ENCODE assay signal across 8 cellular contexts in the genomic region with DNA sequence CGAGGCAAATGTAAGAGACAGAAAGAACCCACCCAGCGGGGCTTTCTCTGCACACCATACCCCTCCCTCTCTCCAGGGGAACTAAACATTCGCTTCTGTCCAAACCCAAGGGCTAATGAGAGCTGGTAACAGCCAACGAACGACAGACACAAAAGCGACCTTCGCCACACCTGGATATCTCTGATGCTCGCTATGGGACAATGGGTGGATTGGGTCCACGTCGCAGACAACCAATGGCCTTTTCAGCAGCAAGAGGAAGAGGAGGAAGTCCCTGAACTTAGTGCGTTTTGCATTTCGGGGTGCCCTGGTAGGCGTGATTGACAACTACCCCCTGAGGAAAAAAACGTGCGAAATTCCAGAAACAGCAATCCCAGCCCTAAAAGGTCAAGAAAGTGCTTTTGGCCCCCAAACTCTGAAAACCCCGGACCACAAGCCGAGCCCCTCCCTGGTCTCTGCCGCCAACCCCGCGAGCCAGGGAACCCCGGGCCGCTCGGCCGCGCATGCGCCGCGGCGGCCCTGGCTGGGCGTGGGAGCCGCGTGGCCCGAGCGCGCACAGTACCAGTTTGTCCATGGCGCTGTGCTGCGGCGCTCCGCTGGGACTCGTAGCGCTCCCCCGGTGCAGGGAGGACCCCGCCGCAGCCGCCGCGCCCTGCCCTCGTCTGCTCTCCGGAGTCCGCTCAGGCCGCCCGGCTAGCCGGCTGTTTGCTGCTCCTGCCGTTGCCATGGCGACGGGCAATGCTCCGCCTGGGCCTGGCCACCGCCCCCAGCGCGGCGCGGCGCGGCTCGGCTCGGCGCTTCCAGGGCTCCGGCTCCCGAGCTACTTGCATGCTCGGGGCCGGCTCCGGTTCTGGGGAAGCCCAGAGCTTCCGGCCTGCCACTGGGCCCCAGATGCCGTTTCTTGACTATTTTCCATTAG.
DNase-seq lines count a peak whose midpoint lies in the region; ATAC-seq and TF ChIP-seq lines count a peak whose summit lies in the region.

No MANE protein-coding gene starts in this region.

- POLR2A ChIA-PET in activated CD4-positive, alpha-beta memory T cell treated with anti-CD3 and anti-CD28 coated beads for 36 hours (lab: Charles Lee), result no interaction called here

- peak overlapping the region; percentile 66 to 88 for H3K4me3 Mint-ChIP-seq in CD14-positive monocyte
- peak overlapping the region; percentile 62 for H3K4me3 Mint-ChIP-seq in activated CD4-positive, alpha-beta memory T cell treated with anti-CD3 and anti-CD28 coated beads for 36 hours

- DNase-seq in CD14-positive monocyte (ENCODE audit: low spot score), result peak; percentile 50
- peak; percentile 95 for DNase-seq in NCI-H2196 (lab: John Stamatoyannopoulos, UW; ENCODE audit: unreplicated experiment)
- peak; percentile 52 for DNase-seq in activated CD4-positive, alpha-beta memory T cell treated with anti-CD3 and anti-CD28 coated beads for 36 hours
- no peak for DNase-seq in epithelial cell of prostate (ENCODE audit: low read depth, low spot score)
- DNase-seq in stimulated activated CD8-positive, alpha-beta memory T cell treated with anti-CD3 and anti-CD28 coated beads, Interleukin-4, amount 100 ng/mL, for 24 hours (ENCODE audit: low read depth), result peak; percentile 36

- no peaks in the 10 kb centered on the region for H3K4me1 ChIP-seq in mesodermal cell (ENCODE audit: control insufficient read depth, insufficient read depth, low read length, poor library complexity, severe bottlenecking)

- peaks cover 30 to 50% (median 30%) of the 10 kb centered on the region in 3 donors for H3K27me3 Mint-ChIP-seq in CD14-positive monocyte (ENCODE audit: low read depth in 3 of 3)
- H3K27me3 Mint-ChIP-seq in activated CD4-positive, alpha-beta memory T cell treated with anti-CD3 and anti-CD28 coated beads for 36 hours, result peaks cover 22% of the 10 kb centered on the region

- H3K27ac Mint-ChIP-seq in CD14-positive monocyte, result no peak overlapping the region
- H3K27ac Mint-ChIP-seq in activated CD4-positive, alpha-beta memory T cell treated with anti-CD3 and anti-CD28 coated beads for 36 hours, result no peak overlapping the region

- peak overlapping the region; percentile 49 for H3K27ac ChIP-seq in epithelial cell of prostate
- peak overlapping the region; percentile 85 for H3K27ac ChIP-seq in mesodermal cell (ENCODE audit: low read depth, low read length, severe bottlenecking)

- H3K9me3 Mint-ChIP-seq in CD14-positive monocyte, result peaks cover 0 to 6% (median 0%) of the 10 kb centered on the region in 7 donors
- H3K9me3 Mint-ChIP-seq in activated CD4-positive, alpha-beta memory T cell treated with anti-CD3 and anti-CD28 coated beads for 36 hours, result no peaks in the 10 kb centered on the region

- H3K9me3 ChIP-seq in mesodermal cell (ENCODE audit: control insufficient read depth, low read length), result no peaks in the 10 kb centered on the region

- TF ChIP-seq CTCF in CD14-positive monocyte (IDR thresholded peaks at IDR 0.05), result no peak

- H3K4me3 ChIP-seq in mesodermal cell (ENCODE audit: extremely low read depth, insufficient read depth, low read length, poor library complexity, severe bottlenecking), result peak overlapping the region; percentile 63

- no peaks in the 10 kb centered on the region for H3K36me3 ChIP-seq in mesodermal cell (ENCODE audit: control insufficient read depth, insufficient read depth, low read length)

- no peaks in the 10 kb centered on the region for H3K36me3 Mint-ChIP-seq in CD14-positive monocyte
- H3K36me3 Mint-ChIP-seq in activated CD4-positive, alpha-beta memory T cell treated with anti-CD3 and anti-CD28 coated beads for 36 hours, result no peaks in the 10 kb centered on the region

- peaks cover 12% of the 10 kb centered on the region for H3K4me1 Mint-ChIP-seq in CD14-positive monocyte
- H3K4me1 Mint-ChIP-seq in activated CD4-positive, alpha-beta memory T cell treated with anti-CD3 and anti-CD28 coated beads for 36 hours (ENCODE audit: low read depth), result peaks cover 10% of the 10 kb centered on the region

- ATAC-seq in GM19035 (IDR thresholded peaks at IDR 0.05; ENCODE audit: unreplicated experiment) (peak; percentile 93), HG03139 (IDR thresholded peaks at IDR 0.05; ENCODE audit: unreplicated experiment) (peak; percentile 90)

- 0% methylated on average over 67 to 68 of the region's 74 CpGs for WGBS in mesodermal cell (ENCODE audit: insufficient coverage in 2 of 2), 2 experiments

- intact Hi-C loops in CD14-positive monocyte (cut with micrococcal nuclease), result no loop called here
- intact Hi-C loops in activated CD4-positive, alpha-beta memory T cell treated with anti-CD3 and anti-CD28 coated beads for 36 hours (cut with micrococcal nuclease), result loop anchor here (10.0 kb wide), 1 partner anchor 133 kb away; a partner anchor contains a TSS

- CTCF ChIA-PET in activated CD4-positive, alpha-beta memory T cell treated with anti-CD3 and anti-CD28 coated beads for 36 hours (lab: Charles Lee), result no interaction called here
